In the genomic region with DNA sequence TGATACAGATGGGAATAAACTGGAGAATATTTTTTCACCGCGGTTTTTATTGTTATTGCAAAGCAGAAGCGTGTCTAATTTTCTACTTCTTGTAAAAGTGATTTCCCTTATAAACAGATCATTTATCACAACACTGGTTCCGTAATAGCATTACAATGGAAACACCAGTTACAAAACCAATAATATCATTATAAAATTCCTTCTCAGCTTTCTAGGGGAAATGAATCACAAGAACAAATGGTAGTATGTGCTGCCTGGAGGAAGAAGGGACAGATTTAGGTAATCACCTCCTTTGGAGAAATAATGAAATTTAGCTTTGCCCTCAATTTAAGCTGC, we compare ENCODE assay signal across 2 cellular contexts.
TF ChIP-seq lines count a peak whose summit lies in the region.

No MANE protein-coding gene starts in this region.

TF ChIP-seq in SK-N-SH, 30 proteins besides CTCF, POLR2A, EP300 and RAD21 (continued from another document):
- no peak for TF ChIP-seq EZH2phosphoT487 (IDR thresholded peaks at IDR 0.05; ENCODE audit: borderline replicate concordance, low read depth)
- TF ChIP-seq MXI1 (IDR thresholded peaks at IDR 0.05; ENCODE audit: low read depth, low read length) = no peak
- no peak for TF ChIP-seq TCF12 (IDR thresholded peaks at IDR 0.05)
- TF ChIP-seq FOSL2 (IDR thresholded peaks at IDR 0.05; ENCODE audit: borderline replicate concordance, low read depth) = no peak
- TF ChIP-seq, protein P1, sequence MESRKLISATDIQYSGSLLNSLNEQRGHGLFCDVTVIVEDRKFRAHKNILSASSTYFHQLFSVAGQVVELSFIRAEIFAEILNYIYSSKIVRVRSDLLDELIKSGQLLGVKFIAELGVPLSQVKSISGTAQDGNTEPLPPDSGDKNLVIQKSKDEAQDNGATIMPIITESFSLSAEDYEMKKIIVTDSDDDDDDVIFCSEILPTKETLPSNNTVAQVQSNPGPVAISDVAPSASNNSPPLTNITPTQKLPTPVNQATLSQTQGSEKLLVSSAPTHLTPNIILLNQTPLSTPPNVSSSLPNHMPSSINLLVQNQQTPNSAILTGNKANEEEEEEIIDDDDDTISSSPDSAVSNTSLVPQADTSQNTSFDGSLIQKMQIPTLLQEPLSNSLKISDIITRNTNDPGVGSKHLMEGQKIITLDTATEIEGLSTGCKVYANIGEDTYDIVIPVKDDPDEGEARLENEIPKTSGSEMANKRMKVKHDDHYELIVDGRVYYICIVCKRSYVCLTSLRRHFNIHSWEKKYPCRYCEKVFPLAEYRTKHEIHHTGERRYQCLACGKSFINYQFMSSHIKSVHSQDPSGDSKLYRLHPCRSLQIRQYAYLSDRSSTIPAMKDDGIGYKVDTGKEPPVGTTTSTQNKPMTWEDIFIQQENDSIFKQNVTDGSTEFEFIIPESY (IDR thresholded peaks at IDR 0.05; ENCODE audit: borderline replicate concordance, low read depth) = no peak

TF ChIP-seq in SK-N-SH treated with all-trans-retinoic acid at 6 μM for 48 hours, 23 proteins besides CTCF, POLR2A, EP300 and RAD21 (continued from another document):
- TF ChIP-seq, protein P2, sequence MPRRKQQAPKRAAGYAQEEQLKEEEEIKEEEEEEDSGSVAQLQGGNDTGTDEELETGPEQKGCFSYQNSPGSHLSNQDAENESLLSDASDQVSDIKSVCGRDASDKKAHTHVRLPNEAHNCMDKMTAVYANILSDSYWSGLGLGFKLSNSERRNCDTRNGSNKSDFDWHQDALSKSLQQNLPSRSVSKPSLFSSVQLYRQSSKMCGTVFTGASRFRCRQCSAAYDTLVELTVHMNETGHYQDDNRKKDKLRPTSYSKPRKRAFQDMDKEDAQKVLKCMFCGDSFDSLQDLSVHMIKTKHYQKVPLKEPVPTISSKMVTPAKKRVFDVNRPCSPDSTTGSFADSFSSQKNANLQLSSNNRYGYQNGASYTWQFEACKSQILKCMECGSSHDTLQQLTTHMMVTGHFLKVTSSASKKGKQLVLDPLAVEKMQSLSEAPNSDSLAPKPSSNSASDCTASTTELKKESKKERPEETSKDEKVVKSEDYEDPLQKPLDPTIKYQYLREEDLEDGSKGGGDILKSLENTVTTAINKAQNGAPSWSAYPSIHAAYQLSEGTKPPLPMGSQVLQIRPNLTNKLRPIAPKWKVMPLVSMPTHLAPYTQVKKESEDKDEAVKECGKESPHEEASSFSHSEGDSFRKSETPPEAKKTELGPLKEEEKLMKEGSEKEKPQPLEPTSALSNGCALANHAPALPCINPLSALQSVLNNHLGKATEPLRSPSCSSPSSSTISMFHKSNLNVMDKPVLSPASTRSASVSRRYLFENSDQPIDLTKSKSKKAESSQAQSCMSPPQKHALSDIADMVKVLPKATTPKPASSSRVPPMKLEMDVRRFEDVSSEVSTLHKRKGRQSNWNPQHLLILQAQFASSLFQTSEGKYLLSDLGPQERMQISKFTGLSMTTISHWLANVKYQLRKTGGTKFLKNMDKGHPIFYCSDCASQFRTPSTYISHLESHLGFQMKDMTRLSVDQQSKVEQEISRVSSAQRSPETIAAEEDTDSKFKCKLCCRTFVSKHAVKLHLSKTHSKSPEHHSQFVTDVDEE (CRISPR knock-in tag; IDR thresholded peaks at IDR 0.05) = no peak
- TF ChIP-seq, protein P3, sequence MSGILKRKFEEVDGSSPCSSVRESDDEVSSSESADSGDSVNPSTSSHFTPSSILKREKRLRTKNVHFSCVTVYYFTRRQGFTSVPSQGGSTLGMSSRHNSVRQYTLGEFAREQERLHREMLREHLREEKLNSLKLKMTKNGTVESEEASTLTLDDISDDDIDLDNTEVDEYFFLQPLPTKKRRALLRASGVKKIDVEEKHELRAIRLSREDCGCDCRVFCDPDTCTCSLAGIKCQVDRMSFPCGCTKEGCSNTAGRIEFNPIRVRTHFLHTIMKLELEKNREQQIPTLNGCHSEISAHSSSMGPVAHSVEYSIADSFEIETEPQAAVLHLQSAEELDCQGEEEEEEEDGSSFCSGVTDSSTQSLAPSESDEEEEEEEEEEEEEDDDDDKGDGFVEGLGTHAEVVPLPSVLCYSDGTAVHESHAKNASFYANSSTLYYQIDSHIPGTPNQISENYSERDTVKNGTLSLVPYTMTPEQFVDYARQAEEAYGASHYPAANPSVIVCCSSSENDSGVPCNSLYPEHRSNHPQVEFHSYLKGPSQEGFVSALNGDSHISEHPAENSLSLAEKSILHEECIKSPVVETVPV (CRISPR knock-in tag; IDR thresholded peaks at IDR 0.05) = no peak
- no peak for TF ChIP-seq SNAI2 (CRISPR knock-in tag; IDR thresholded peaks at IDR 0.05)
- TF ChIP-seq TOX (CRISPR knock-in tag; IDR thresholded peaks at IDR 0.05; ENCODE audit: borderline replicate concordance) = no peak
- TF ChIP-seq ZNF8 (CRISPR knock-in tag; IDR thresholded peaks at IDR 0.05) = no peak
- no peak for TF ChIP-seq ARNTL (CRISPR knock-in tag; IDR thresholded peaks at IDR 0.05; ENCODE audit: borderline replicate concordance, low read depth)
- TF ChIP-seq BACH2 (CRISPR knock-in tag; IDR thresholded peaks at IDR 0.05; ENCODE audit: borderline replicate concordance) = no peak
- TF ChIP-seq ESRRG (CRISPR knock-in tag; IDR thresholded peaks at IDR 0.05) = no peak
- TF ChIP-seq, protein P4, sequence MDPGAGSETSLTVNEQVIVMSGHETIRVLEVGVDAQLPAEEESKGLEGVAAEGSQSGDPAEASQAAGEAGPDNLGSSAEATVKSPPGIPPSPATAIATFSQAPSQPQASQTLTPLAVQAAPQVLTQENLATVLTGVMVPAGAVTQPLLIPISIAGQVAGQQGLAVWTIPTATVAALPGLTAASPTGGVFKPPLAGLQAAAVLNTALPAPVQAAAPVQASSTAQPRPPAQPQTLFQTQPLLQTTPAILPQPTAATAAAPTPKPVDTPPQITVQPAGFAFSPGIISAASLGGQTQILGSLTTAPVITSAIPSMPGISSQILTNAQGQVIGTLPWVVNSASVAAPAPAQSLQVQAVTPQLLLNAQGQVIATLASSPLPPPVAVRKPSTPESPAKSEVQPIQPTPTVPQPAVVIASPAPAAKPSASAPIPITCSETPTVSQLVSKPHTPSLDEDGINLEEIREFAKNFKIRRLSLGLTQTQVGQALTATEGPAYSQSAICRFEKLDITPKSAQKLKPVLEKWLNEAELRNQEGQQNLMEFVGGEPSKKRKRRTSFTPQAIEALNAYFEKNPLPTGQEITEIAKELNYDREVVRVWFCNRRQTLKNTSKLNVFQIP (CRISPR knock-in tag; IDR thresholded peaks at IDR 0.05; ENCODE audit: borderline replicate concordance, low read depth) = no peak
- no peak for TF ChIP-seq PPARA (CRISPR knock-in tag; IDR thresholded peaks at IDR 0.05; ENCODE audit: borderline replicate concordance)
- no peak for TF ChIP-seq OSR1 (CRISPR knock-in tag; IDR thresholded peaks at IDR 0.05)
- TF ChIP-seq ZFP3 (CRISPR knock-in tag; IDR thresholded peaks at IDR 0.05) = no peak
- no peak for TF ChIP-seq ZFP30 (CRISPR knock-in tag; IDR thresholded peaks at IDR 0.05)
